32 cellular contexts compared by ENCODE assay signal in genomic region chr15:99092554-99093172, GRCh38.
"Had no signal": no experiment of that assay in that cellular context is flagged by ENCODE, and none has a peak within 500 bp of the region (broad histone marks: within the 10 kb centered on the region; RNA-seq: fewer than 3 reads in every experiment).

No MANE protein-coding gene starts in this region.

- ATAC-seq: effector memory CD8-positive, alpha-beta T cell; heart left ventricle; left lung; lower lobe of right lung; stimulated activated memory B cell treated with anti-CD40 and anti-IgM and Interleukin-4, amounts not matched to agents 10 μg/mL and 1 μg/mL and 100 μg/mL, for 72 hours; stimulated activated naive CD8-positive, alpha-beta T cell treated with anti-CD3 and anti-CD28 coated beads, Interleukin-15, amount 100 ng/mL, for 72 hours; T-helper 17 cell; upper lobe of right lung had no signal

- H3K4me3 ChIP-seq: adrenal gland, heart left ventricle, left lung, lower lobe of right lung, smooth muscle cell, thyroid gland, upper lobe of right lung had no signal

- DNase-seq: activated CD4-positive, alpha-beta memory T cell treated with anti-CD3 and anti-CD28 coated beads, Interleukin-2, amount 10 ng/mL, durations not matched to agents 7 days and 5 days; activated CD4-positive, alpha-beta T cell treated with anti-CD3 and anti-CD28 coated beads for 1 hour; activated CD4-positive, alpha-beta T cell treated with anti-CD3 and anti-CD28 coated beads, Interleukin-2, amount 10 ng/mL, durations not matched to agents 7 days and 5 days; activated naive CD4-positive, alpha-beta T cell treated with Interleukin-2 at 50 U/mL for 16 hours; activated naive CD8-positive, alpha-beta T cell treated with anti-CD3 and anti-CD28 coated beads for 36 hours; activated T-cell treated with anti-CD3 and anti-CD28 coated beads, Interleukin-2, amount 50 U/mL, for 48 hours; brain microvascular endothelial cell; cortex of kidney; effector memory CD8-positive, alpha-beta T cell; foreskin fibroblast; heart left ventricle; hypothalamus; immature natural killer cell; kidney glomerular epithelial cell; left lung; lower lobe of right lung; mesenchymal stem cell; stimulated activated CD4-positive, alpha-beta T cell treated with anti-CD3 and anti-CD28 coated beads, Interleukin-1b, Interleukin-23, amount 100 ng/mL, for 48 hours; stimulated activated CD4-positive, alpha-beta T cell treated with anti-CD3 and anti-CD28 coated beads, Interleukin-4, amount 100 ng/mL, for 4 hours; stimulated activated CD8-positive, alpha-beta memory T cell treated with anti-CD3 and anti-CD28 coated beads, Interleukin-4, amount 100 ng/mL, for 48 hours; stimulated activated naive CD8-positive, alpha-beta T cell treated with anti-CD3 and anti-CD28 coated beads, Interleukin-15, amount 100 ng/mL, for 72 hours; substantia nigra; T-helper 17 cell; T1000; thyroid gland; upper lobe of right lung; WERI-Rb-1 had no signal

- H3K4me3 Mint-ChIP-seq: activated CD4-positive, alpha-beta memory T cell treated with anti-CD3 and anti-CD28 coated beads, Interleukin-2, amount 10 ng/mL, durations not matched to agents 7 days and 5 days; activated CD4-positive, alpha-beta T cell treated with anti-CD3 and anti-CD28 coated beads, Interleukin-2, amount 10 ng/mL, durations not matched to agents 7 days and 5 days; activated naive CD8-positive, alpha-beta T cell treated with anti-CD3 and anti-CD28 coated beads for 36 hours; effector memory CD8-positive, alpha-beta T cell; immature natural killer cell; nephron; stimulated activated memory B cell treated with anti-CD40 and anti-IgM and Interleukin-4, amounts not matched to agents 10 μg/mL and 1 μg/mL and 100 μg/mL, for 72 hours; stimulated activated naive CD8-positive, alpha-beta T cell treated with anti-CD3 and anti-CD28 coated beads, Interleukin-15, amount 100 ng/mL, for 72 hours; T-helper 17 cell had no signal

- H3K27me3 Mint-ChIP-seq: stimulated activated naive CD8-positive, alpha-beta T cell treated with anti-CD3 and anti-CD28 coated beads, Interleukin-15, amount 100 ng/mL, for 72 hours had no signal

- H3K36me3 Mint-ChIP-seq: activated naive CD8-positive, alpha-beta T cell treated with anti-CD3 and anti-CD28 coated beads for 36 hours; immature natural killer cell; stimulated activated memory B cell treated with anti-CD40 and anti-IgM and Interleukin-4, amounts not matched to agents 10 μg/mL and 1 μg/mL and 100 μg/mL, for 72 hours had no signal

- H3K4me1 Mint-ChIP-seq: immature natural killer cell had no signal

- H3K9me3 Mint-ChIP-seq: activated CD4-positive, alpha-beta memory T cell treated with anti-CD3 and anti-CD28 coated beads, Interleukin-2, amount 10 ng/mL, durations not matched to agents 7 days and 5 days; activated CD4-positive, alpha-beta T cell treated with anti-CD3 and anti-CD28 coated beads, Interleukin-2, amount 10 ng/mL, durations not matched to agents 7 days and 5 days; activated naive CD8-positive, alpha-beta T cell treated with anti-CD3 and anti-CD28 coated beads for 36 hours; activated T-helper 2 cell treated with anti-CD3 and anti-CD28 coated beads, Interferon-gamma antibody, Interleukin-2, Interleukin-4, amounts not matched to agents 10 μg/mL and 5 μg/mL and 100 μg/mL, durations not matched to agents 14 hours and 24 hours and 36 hours; effector memory CD8-positive, alpha-beta T cell; immature natural killer cell; nephron; stimulated activated memory B cell treated with anti-CD40 and anti-IgM and Interleukin-4, amounts not matched to agents 10 μg/mL and 1 μg/mL and 100 μg/mL, for 72 hours; stimulated activated naive CD8-positive, alpha-beta T cell treated with anti-CD3 and anti-CD28 coated beads, Interleukin-15, amount 100 ng/mL, for 72 hours had no signal

- H3K27ac Mint-ChIP-seq: activated CD4-positive, alpha-beta memory T cell treated with anti-CD3 and anti-CD28 coated beads, Interleukin-2, amount 10 ng/mL, durations not matched to agents 7 days and 5 days; activated CD4-positive, alpha-beta T cell treated with anti-CD3 and anti-CD28 coated beads, Interleukin-2, amount 10 ng/mL, durations not matched to agents 7 days and 5 days; activated naive CD8-positive, alpha-beta T cell treated with anti-CD3 and anti-CD28 coated beads for 36 hours; activated T-helper 2 cell treated with anti-CD3 and anti-CD28 coated beads, Interferon-gamma antibody, Interleukin-2, Interleukin-4, amounts not matched to agents 10 μg/mL and 5 μg/mL and 100 μg/mL, durations not matched to agents 14 hours and 24 hours and 36 hours; effector memory CD8-positive, alpha-beta T cell; immature natural killer cell; nephron; stimulated activated memory B cell treated with anti-CD40 and anti-IgM and Interleukin-4, amounts not matched to agents 10 μg/mL and 1 μg/mL and 100 μg/mL, for 72 hours; T-helper 17 cell had no signal
